Comparison of ENCODE assay signal across 1 cellular context in genomic region chr3:72288955-72289707, GRCh38.
A peak's percentile ranks its signal among the peaks of the same experiment; 100 is the strongest.
TF ChIP-seq lines count a peak whose summit lies in the region.

No MANE protein-coding gene starts in this region.

TF ChIP-seq in K562, 482 proteins besides CTCF, POLR2A, EP300 and RAD21 (continued from another document and continues in another):
- TF ChIP-seq VEZF1 (CRISPR knock-in tag; IDR thresholded peaks at IDR 0.05), result peak; percentile 99
- TF ChIP-seq MTA1 (IDR thresholded peaks at IDR 0.05; ENCODE audit: borderline replicate concordance), result peak; percentile 78
- TF ChIP-seq ZBTB17 (CRISPR knock-in tag; IDR thresholded peaks at IDR 0.05), result peak; percentile 56
- TF ChIP-seq NFATC3 (IDR thresholded peaks at IDR 0.05), result no peak
- peak; percentile 54 for TF ChIP-seq TAF9B (IDR thresholded peaks at IDR 0.05; ENCODE audit: partially characterized antibody)
- TF ChIP-seq ZNF184 (CRISPR knock-in tag; IDR thresholded peaks at IDR 0.05), result no peak
- TF ChIP-seq CREM (IDR thresholded peaks at IDR 0.05; ENCODE audit: low read depth), result peak; percentile 80
- 0 out of 2 replicates have a peak, but pooled peaks have one; percentile 34 for TF ChIP-seq THRB (CRISPR knock-in tag; conservative IDR thresholded peaks at IDR 0.05)
- TF ChIP-seq ZKSCAN8 (CRISPR knock-in tag; IDR thresholded peaks at IDR 0.05), result no peak; the same call in none of the 2 replicates
- TF ChIP-seq NELFE (IDR thresholded peaks at IDR 0.05; ENCODE audit: insufficient read depth, insufficient read length), result no peak
- peak; percentile 92 for TF ChIP-seq ERF (CRISPR knock-in tag; IDR thresholded peaks at IDR 0.05)
- TF ChIP-seq ZNF644 (tag; IDR thresholded peaks at IDR 0.05; ENCODE audit: low read depth), result peak; percentile 20; the same call in 1 of the 2 replicates
- peak; percentile 29 to 91; a peak in 3 of 4 replicates for TF ChIP-seq RCOR1 (IDR thresholded peaks at IDR 0.05; ENCODE audit: borderline replicate concordance in 1 of 2, low read depth in 2 of 2, low read length in 2 of 2)
- peak; percentile 88; the same call in 1 of the 2 replicates for TF ChIP-seq MYNN (IDR thresholded peaks at IDR 0.05)
- no peak for TF ChIP-seq MYNN (CRISPR knock-in tag; IDR thresholded peaks at IDR 0.05)
- TF ChIP-seq HBP1 (CRISPR knock-in tag; IDR thresholded peaks at IDR 0.05), result peak; percentile 68
- no peak for TF ChIP-seq TRIM25 (IDR thresholded peaks at IDR 0.05; ENCODE audit: borderline replicate concordance)
- TF ChIP-seq HOMEZ (CRISPR knock-in tag; IDR thresholded peaks at IDR 0.05), result no peak
- TF ChIP-seq MCM7 (IDR thresholded peaks at IDR 0.05), result no peak
- peak; percentile 95 for TF ChIP-seq NR4A1 (CRISPR knock-in tag; IDR thresholded peaks at IDR 0.05)
- peak; percentile 83; the same call in 1 of the 2 replicates for TF ChIP-seq NR4A1 (tag; IDR thresholded peaks at IDR 0.05)
- TF ChIP-seq L3MBTL2 (IDR thresholded peaks at IDR 0.05), result 0 out of 2 replicates have a peak, but pooled peaks have one; percentile 20
- TF ChIP-seq GATAD2B (IDR thresholded peaks at IDR 0.05; ENCODE audit: borderline replicate concordance), result peak; percentile 90
- TF ChIP-seq HDAC3 (IDR thresholded peaks at IDR 0.05; ENCODE audit: borderline replicate concordance, partially characterized antibody), result peak; percentile 71
- TF ChIP-seq NR3C1 (CRISPR knock-in tag; IDR thresholded peaks at IDR 0.05), result no peak
- TF ChIP-seq TFAP4 (CRISPR knock-in tag; IDR thresholded peaks at IDR 0.05; ENCODE audit: borderline replicate concordance), result peak; percentile 83
- TF ChIP-seq CREB3 (tag; conservative IDR thresholded peaks at IDR 0.05; ENCODE audit: low read depth), result no peak
- no peak for TF ChIP-seq NFXL1 (CRISPR knock-in tag; IDR thresholded peaks at IDR 0.05)
- no peak for TF ChIP-seq ZNF764 (CRISPR knock-in tag; IDR thresholded peaks at IDR 0.05; ENCODE audit: low read depth)
- TF ChIP-seq RAD51 (IDR thresholded peaks at IDR 0.05; ENCODE audit: borderline replicate concordance, low read depth), result peak; percentile 78; the same call in 1 of the 2 replicates
- no peak for TF ChIP-seq NFE2L1 (tag; IDR thresholded peaks at IDR 0.05; ENCODE audit: borderline replicate concordance, low read depth)
- TF ChIP-seq GATA2 (CRISPR knock-in tag; IDR thresholded peaks at IDR 0.05), result peak; percentile 93
- TF ChIP-seq CXXC5 (CRISPR knock-in tag; IDR thresholded peaks at IDR 0.05), result peak; percentile 80
- 0 out of 2 replicates have a peak, but pooled peaks have one; percentile 2 for TF ChIP-seq ZNF133 (CRISPR knock-in tag; IDR thresholded peaks at IDR 0.05)
- peak; percentile 94 for TF ChIP-seq DPF2 (IDR thresholded peaks at IDR 0.05)
- peak; percentile 98 for TF ChIP-seq HMGN3 (IDR thresholded peaks at IDR 0.05; ENCODE audit: borderline replicate concordance, extremely low read depth, insufficient read length, low read depth, low read length)
- peak; percentile 96 for TF ChIP-seq CBFA2T2 (conservative IDR thresholded peaks at IDR 0.05)
- TF ChIP-seq ATF4 (CRISPR knock-in tag; IDR thresholded peaks at IDR 0.05), result 0 out of 2 replicates have a peak, but pooled peaks have one; percentile 40
- peak; percentile 91 for TF ChIP-seq POLR2AphosphoS5 (IDR thresholded peaks at IDR 0.05; ENCODE audit: control insufficient read depth, insufficient read depth, low read depth, low read length)
- TF ChIP-seq HDAC1 (IDR thresholded peaks at IDR 0.05), result peak in 1 of 2 experiments; percentile 51; a peak in 2 of 4 replicates
- no peak for TF ChIP-seq HDGF (IDR thresholded peaks at IDR 0.05)
- no peak for TF ChIP-seq ZNF280B (CRISPR knock-in tag; IDR thresholded peaks at IDR 0.05)
- TF ChIP-seq RREB1 (CRISPR knock-in tag; IDR thresholded peaks at IDR 0.05), result 0 out of 2 replicates have a peak, but pooled peaks have one; percentile 20
- peak; percentile 88; the same call in 1 of the 2 replicates for TF ChIP-seq NCOA1 (IDR thresholded peaks at IDR 0.05; ENCODE audit: low read depth)
- TF ChIP-seq RBM39 (optimal IDR thresholded peaks at IDR 0.05; ENCODE audit: low read depth, low read length), result no peak
- TF ChIP-seq FOXK2 (conservative IDR thresholded peaks at IDR 0.05 in 1 of 2, IDR thresholded peaks at IDR 0.05 in 1 of 2; ENCODE audit: low read depth in 2 of 2), result no peak
- TF ChIP-seq LEF1 (IDR thresholded peaks at IDR 0.05), result peak; percentile 57; the same call in 1 of the 2 replicates
- peak; percentile 73 for TF ChIP-seq POLR2G (IDR thresholded peaks at IDR 0.05; ENCODE audit: low read depth, low read length)
